ENCODE assay signal across 11 cellular contexts in genomic region chr3:38579146-38579545, GRCh38.
DNase-seq lines count a peak whose midpoint lies in the region; ATAC-seq and TF ChIP-seq lines count a peak whose summit lies in the region.
"Had no signal": no experiment of that assay in that cellular context is flagged by ENCODE, and none has a peak within 500 bp of the region (broad histone marks: within the 10 kb centered on the region; RNA-seq: fewer than 3 reads in every experiment).

No MANE protein-coding gene starts in this region.

- TF ChIP-seq POLR2A in stomach (IDR thresholded peaks at IDR 0.05) (no peak), thyroid gland (IDR thresholded peaks at IDR 0.05) (no peak)

- no peaks in the 10 kb centered on the region for H3K9me3 Mint-ChIP-seq in activated CD8-positive, alpha-beta memory T cell treated with anti-CD3 and anti-CD28 coated beads, Interleukin-2, amount 10 ng/mL, durations not matched to agents 7 days and 5 days (ENCODE audit: low read depth)
- H3K9me3 Mint-ChIP-seq: activated naive CD4-positive, alpha-beta T cell treated with anti-CD3 and anti-CD28 coated beads, Interleukin-2, amount 50 U/mL, for 24 hours; effector memory CD8-positive, alpha-beta T cell had no signal

- no peaks in the 10 kb centered on the region for H3K36me3 Mint-ChIP-seq in activated CD8-positive, alpha-beta memory T cell treated with anti-CD3 and anti-CD28 coated beads, Interleukin-2, amount 10 ng/mL, durations not matched to agents 7 days and 5 days
- H3K36me3 Mint-ChIP-seq: activated naive CD4-positive, alpha-beta T cell treated with anti-CD3 and anti-CD28 coated beads, Interleukin-2, amount 50 U/mL, for 24 hours had no signal

- H3K9me3 ChIP-seq in left ventricle myocardium inferior (replicated peaks) = no peaks in the 10 kb centered on the region
- H3K9me3 ChIP-seq in stomach = no peaks in the 10 kb centered on the region
- H3K9me3 ChIP-seq in thyroid gland = no peaks in the 10 kb centered on the region

- no peak overlapping the region for H3K4me3 Mint-ChIP-seq in activated CD8-positive, alpha-beta memory T cell treated with anti-CD3 and anti-CD28 coated beads, Interleukin-2, amount 10 ng/mL, durations not matched to agents 7 days and 5 days
- H3K4me3 Mint-ChIP-seq: activated naive CD4-positive, alpha-beta T cell treated with anti-CD3 and anti-CD28 coated beads, Interleukin-2, amount 50 U/mL, for 24 hours; effector memory CD8-positive, alpha-beta T cell had no signal

- TF ChIP-seq CTCF in left ventricle myocardium inferior (IDR thresholded peaks at IDR 0.05; ENCODE audit: borderline replicate concordance) (peak; percentile 48), stomach (IDR thresholded peaks at IDR 0.05) (no peak), thyroid gland (IDR thresholded peaks at IDR 0.05) (no peak)

- H3K27ac Mint-ChIP-seq in activated CD8-positive, alpha-beta memory T cell treated with anti-CD3 and anti-CD28 coated beads, Interleukin-2, amount 10 ng/mL, durations not matched to agents 7 days and 5 days = no peak overlapping the region
- H3K27ac Mint-ChIP-seq: activated naive CD4-positive, alpha-beta T cell treated with anti-CD3 and anti-CD28 coated beads, Interleukin-2, amount 50 U/mL, for 24 hours; effector memory CD8-positive, alpha-beta T cell had no signal

- no peak for TF ChIP-seq EP300 in stomach (IDR thresholded peaks at IDR 0.05)

- intact Hi-C loops in left ventricle myocardium inferior (cut with micrococcal nuclease) (no loop called here), stomach (cut with DNase I; ENCODE audit: low total_unique reads) (no loop called here), thyroid gland (cut with DNase I) (no loop called here)

- H3K4me1 ChIP-seq in left ventricle myocardium inferior (peaks cover 90% of the 10 kb centered on the region), stomach (no peaks in the 10 kb centered on the region), thyroid gland (no peaks in the 10 kb centered on the region)
- H3K4me1 ChIP-seq: parathyroid adenoma had no signal

- DNase-seq in activated CD8-positive, alpha-beta memory T cell treated with anti-CD3 and anti-CD28 coated beads, Interleukin-2, amount 10 ng/mL, durations not matched to agents 7 days and 5 days = peak; percentile 33
- DNase-seq in activated CD8-positive, alpha-beta memory T cell treated with anti-CD3 and anti-CD28 coated beads, Interleukin-2, amount 50 U/mL, for 4 hours = no peak
- DNase-seq in left ventricle myocardium inferior (peak; percentile 89), stomach (peak; percentile 17), KG1 (lab: John Stamatoyannopoulos, UW) (no peak), thyroid gland (no peak)
- DNase-seq: effector memory CD8-positive, alpha-beta T cell had no signal

- H3K36me3 ChIP-seq in left ventricle myocardium inferior (peaks cover 31% of the 10 kb centered on the region), stomach (no peaks in the 10 kb centered on the region), thyroid gland (no peaks in the 10 kb centered on the region)

- no peaks in the 10 kb centered on the region for H3K27me3 Mint-ChIP-seq in activated CD8-positive, alpha-beta memory T cell treated with anti-CD3 and anti-CD28 coated beads, Interleukin-2, amount 10 ng/mL, durations not matched to agents 7 days and 5 days

- 61 to 86% (median 78%) methylated on average over 2 to 12 of the region's 12 CpGs for WGBS in stomach, 5 donors
- WGBS in thyroid gland, 2 donors = 87 to 100% methylated on average over 2 to 12 of the region's 12 CpGs

- H3K4me1 Mint-ChIP-seq in activated CD8-positive, alpha-beta memory T cell treated with anti-CD3 and anti-CD28 coated beads, Interleukin-2, amount 10 ng/mL, durations not matched to agents 7 days and 5 days = no peaks in the 10 kb centered on the region
- H3K4me1 Mint-ChIP-seq: activated naive CD4-positive, alpha-beta T cell treated with anti-CD3 and anti-CD28 coated beads, Interleukin-2, amount 50 U/mL, for 24 hours had no signal

- CTCF ChIA-PET in activated CD8-positive, alpha-beta memory T cell treated with anti-CD3 and anti-CD28 coated beads, Interleukin-2, amount 10 ng/mL, durations not matched to agents 7 days and 5 days (lab: Charles Lee) = no interaction called here

- H3K27ac ChIP-seq in left ventricle myocardium inferior (replicated peaks) (peak overlapping the region; percentile 94), stomach (no peak overlapping the region), thyroid gland (no peak overlapping the region)
- H3K27ac ChIP-seq: parathyroid adenoma had no signal

- H3K4me3 ChIP-seq in left ventricle myocardium inferior (no peak overlapping the region), stomach (no peak overlapping the region), thyroid gland (replicated peaks in 1 of 3) (no peak overlapping the region)

- no peak for ATAC-seq in activated CD8-positive, alpha-beta memory T cell treated with anti-CD3 and anti-CD28 coated beads, Interleukin-2, amount 10 ng/mL, durations not matched to agents 7 days and 5 days
- peak; percentile 18; the same call in 1 of the 3 replicates for ATAC-seq in SK-N-SH treated with all-trans-retinoic acid at 6 μM for 48 hours
- no peak for ATAC-seq in GM19023 (IDR thresholded peaks at IDR 0.05; ENCODE audit: unreplicated experiment)
- ATAC-seq: effector memory CD8-positive, alpha-beta T cell had no signal

- H3K27me3 ChIP-seq in left ventricle myocardium inferior (ENCODE audit: low read depth) (no peaks in the 10 kb centered on the region), stomach (no peaks in the 10 kb centered on the region), thyroid gland (no peaks in the 10 kb centered on the region)

TF ChIP-seq in SK-N-SH treated with all-trans-retinoic acid at 6 μM for 48 hours, 23 proteins besides CTCF, POLR2A, EP300 and RAD21:
- TF ChIP-seq ZNF8 (CRISPR knock-in tag; IDR thresholded peaks at IDR 0.05) (no peak), CREB5 (CRISPR knock-in tag; IDR thresholded peaks at IDR 0.05; ENCODE audit: low read depth) (0 out of 2 replicates have a peak, but pooled peaks have one; percentile 58), ARNTL (CRISPR knock-in tag; IDR thresholded peaks at IDR 0.05; ENCODE audit: borderline replicate concordance, low read depth) (no peak), ESRRG (CRISPR knock-in tag; IDR thresholded peaks at IDR 0.05) (no peak)

Comparison
In these comparisons a context has a peak if more than half of its experiments do, and no peak if none do; other contexts are left out.
1. DNase-seq: peak in activated CD8-positive, alpha-beta memory T cell treated with anti-CD3 and anti-CD28 coated beads, Interleukin-2, amount 10 ng/mL, durations not matched to agents 7 days and 5 days (single experiment), left ventricle myocardium inferior (single experiment) and stomach (single experiment); none in activated CD8-positive, alpha-beta memory T cell treated with anti-CD3 and anti-CD28 coated beads, Interleukin-2, amount 50 U/mL, for 4 hours (single experiment), KG1 (single experiment) and thyroid gland (0 of 2).